11 cellular contexts compared by ENCODE assay signal in the genomic region with DNA sequence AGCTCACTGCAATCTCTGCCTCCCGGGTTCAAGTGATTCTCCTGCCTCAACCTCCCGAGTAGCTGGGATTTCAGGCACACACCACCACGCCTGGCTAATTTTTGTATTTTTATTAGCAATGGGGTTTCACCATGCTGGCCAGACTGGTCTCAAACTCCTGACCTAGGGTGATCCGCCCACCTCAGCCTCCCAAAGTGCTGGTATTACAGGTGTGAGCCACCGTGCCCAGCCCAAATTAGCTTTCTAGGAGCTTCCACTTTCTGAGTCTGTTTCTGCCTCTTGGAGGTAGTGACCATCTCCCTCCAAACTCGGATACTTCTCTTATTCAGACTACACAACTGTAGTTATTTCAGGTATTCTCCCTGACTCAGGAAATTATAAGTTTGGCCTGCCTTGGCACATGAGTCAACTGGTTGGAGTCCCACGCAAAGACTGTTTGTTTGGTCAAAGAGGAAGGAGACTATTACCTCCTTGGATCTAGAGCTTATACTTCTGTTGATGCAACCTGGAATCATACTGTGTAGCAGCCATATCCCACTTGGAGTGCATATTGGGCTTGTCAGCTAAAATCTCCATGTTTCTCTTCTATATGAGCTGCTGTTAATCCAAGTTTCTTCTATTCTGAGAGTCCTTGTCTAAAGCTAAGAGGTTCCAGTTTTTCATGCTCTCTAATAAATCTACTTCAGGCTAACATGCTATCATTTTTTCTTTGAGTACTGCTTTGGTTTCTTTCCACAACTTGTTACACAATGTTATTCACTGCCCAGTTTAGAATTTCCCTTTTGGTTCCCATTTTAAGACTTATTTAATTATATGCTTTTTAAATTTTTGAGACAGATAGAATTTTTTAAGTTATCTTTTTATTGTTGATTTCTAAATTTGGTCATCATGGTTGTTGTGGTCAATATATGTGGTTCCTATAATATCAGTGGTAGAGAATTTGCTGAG. TPM values are rescaled to one million over a fixed set of nuclear protein-coding genes. Genes with fewer than 3 reads are reported as not detected.
A peak's percentile ranks its signal among the peaks of the same experiment; 100 is the strongest.
DNase-seq lines count a peak whose midpoint lies in the region; ATAC-seq and TF ChIP-seq lines count a peak whose summit lies in the region.
"Had no signal": no experiment of that assay in that cellular context is flagged by ENCODE, and none has a peak within 500 bp of the region (broad histone marks: within the 10 kb centered on the region; RNA-seq: fewer than 3 reads in every experiment).

No MANE protein-coding gene starts in this region.

- ATAC-seq in foreskin keratinocyte (peak; percentile 6), GM18867 (IDR thresholded peaks at IDR 0.05; ENCODE audit: unreplicated experiment) (no peak), heart right ventricle (no peak)
- ATAC-seq: activated CD4-positive, CD25-positive, alpha-beta regulatory T cell treated with anti-CD3 and anti-CD28 coated beads, Interleukin-2, amount 50 U/mL, for 24 hours had no signal

- H3K4me1 Mint-ChIP-seq in activated CD4-positive, alpha-beta T cell treated with anti-CD3 and anti-CD28 coated beads, Interleukin-2, amount 10 ng/mL, durations not matched to agents 24 days and 14 days, result peaks cover 74% of the 10 kb centered on the region
- peaks cover 84% of the 10 kb centered on the region for H3K4me1 Mint-ChIP-seq in activated T-helper 1 cell treated with anti-CD3 and anti-CD28 coated beads, Interleukin-12 subunit alpha, Interleukin-12 subunit beta, Interleukin-2, Interleukin-4 antibody, amounts not matched to agents 30 ng/mL and 10 ng/mL and 1 ng/mL, durations not matched to agents 14 hours and 24 hours and 36 hours (ENCODE audit: low read depth)

- no peaks in the 10 kb centered on the region for H3K9me3 Mint-ChIP-seq in activated CD4-positive, alpha-beta T cell treated with anti-CD3 and anti-CD28 coated beads, Interleukin-2, amount 10 ng/mL, durations not matched to agents 24 days and 14 days
- H3K9me3 Mint-ChIP-seq in activated T-helper 1 cell treated with anti-CD3 and anti-CD28 coated beads, Interleukin-12 subunit alpha, Interleukin-12 subunit beta, Interleukin-2, Interleukin-4 antibody, amounts not matched to agents 30 ng/mL and 10 ng/mL and 1 ng/mL, durations not matched to agents 14 hours and 24 hours and 36 hours, result no peaks in the 10 kb centered on the region

- H3K36me3 Mint-ChIP-seq in activated CD4-positive, alpha-beta T cell treated with anti-CD3 and anti-CD28 coated beads, Interleukin-2, amount 10 ng/mL, durations not matched to agents 24 days and 14 days (ENCODE audit: low read depth), result peaks cover 92% of the 10 kb centered on the region
- H3K36me3 Mint-ChIP-seq in activated T-helper 1 cell treated with anti-CD3 and anti-CD28 coated beads, Interleukin-12 subunit alpha, Interleukin-12 subunit beta, Interleukin-2, Interleukin-4 antibody, amounts not matched to agents 30 ng/mL and 10 ng/mL and 1 ng/mL, durations not matched to agents 14 hours and 24 hours and 36 hours (ENCODE audit: low read depth), result peaks cover 64% of the 10 kb centered on the region

- H3K27me3 ChIP-seq in foreskin keratinocyte (no peaks in the 10 kb centered on the region), suprapubic skin (no peaks in the 10 kb centered on the region), heart right ventricle (peaks cover 0 to 12% (median 0%) of the 10 kb centered on the region in 7 donors)

- intact Hi-C loops in activated CD4-positive, alpha-beta T cell treated with anti-CD3 and anti-CD28 coated beads, Interleukin-2, amount 10 ng/mL, durations not matched to agents 24 days and 14 days (cut with micrococcal nuclease), result no loop called here
- intact Hi-C loops in activated T-helper 1 cell treated with anti-CD3 and anti-CD28 coated beads, Interleukin-12 subunit alpha, Interleukin-12 subunit beta, Interleukin-2, Interleukin-4 antibody, amounts not matched to agents 30 ng/mL and 10 ng/mL and 1 ng/mL, durations not matched to agents 14 hours and 24 hours and 36 hours (cut with micrococcal nuclease), result loop anchor here (10.0 kb wide), 1 partner anchor 414 kb away; no protein-coding TSS in a partner anchor
- intact Hi-C loops in heart right ventricle (cut with DNase I), result no loop called here

- TF ChIP-seq POLR2A in suprapubic skin (IDR thresholded peaks at IDR 0.05), result no peak

- H3K27ac ChIP-seq in foreskin keratinocyte (peak overlapping the region; percentile 53), suprapubic skin (peak overlapping the region; percentile 21), heart right ventricle (peak overlapping the region in 4 of 10 donors; percentile 14 to 100 (median 24))
- H3K27ac ChIP-seq: HL-60 had no signal

- H3K36me3 ChIP-seq in suprapubic skin (no peaks in the 10 kb centered on the region), heart right ventricle (peaks cover 0 to 50% (median 0%) of the 10 kb centered on the region in 9 donors)

- peak overlapping the region; percentile 73 for H3K4me3 Mint-ChIP-seq in activated CD4-positive, alpha-beta T cell treated with anti-CD3 and anti-CD28 coated beads, Interleukin-2, amount 10 ng/mL, durations not matched to agents 24 days and 14 days
- H3K4me3 Mint-ChIP-seq in activated T-helper 1 cell treated with anti-CD3 and anti-CD28 coated beads, Interleukin-12 subunit alpha, Interleukin-12 subunit beta, Interleukin-2, Interleukin-4 antibody, amounts not matched to agents 30 ng/mL and 10 ng/mL and 1 ng/mL, durations not matched to agents 14 hours and 24 hours and 36 hours, result peak overlapping the region; percentile 52

- WGBS in suprapubic skin, result 82% methylated on average over 7 of the region's 7 CpGs
- WGBS in heart right ventricle, 2 donors, result 86 to 88% methylated on average over 7 of the region's 7 CpGs

- TF ChIP-seq CTCF in foreskin keratinocyte (conservative IDR thresholded peaks at IDR 0.05), result no peak
- TF ChIP-seq CTCF in suprapubic skin (IDR thresholded peaks at IDR 0.05), result no peak
- TF ChIP-seq CTCF in heart right ventricle (IDR thresholded peaks at IDR 0.05), result no peak

- H3K27ac Mint-ChIP-seq in activated CD4-positive, alpha-beta T cell treated with anti-CD3 and anti-CD28 coated beads, Interleukin-2, amount 10 ng/mL, durations not matched to agents 24 days and 14 days, result peak overlapping the region; percentile 65
- H3K27ac Mint-ChIP-seq in activated T-helper 1 cell treated with anti-CD3 and anti-CD28 coated beads, Interleukin-12 subunit alpha, Interleukin-12 subunit beta, Interleukin-2, Interleukin-4 antibody, amounts not matched to agents 30 ng/mL and 10 ng/mL and 1 ng/mL, durations not matched to agents 14 hours and 24 hours and 36 hours, result peak overlapping the region; percentile 64

- no peak for TF ChIP-seq EP300 in suprapubic skin (IDR thresholded peaks at IDR 0.05)

- H3K4me3 ChIP-seq in suprapubic skin (no peak overlapping the region), heart right ventricle (no peak overlapping the region)

- H3K4me1 ChIP-seq in foreskin keratinocyte, result peaks cover 48% of the 10 kb centered on the region
- peaks cover 67% of the 10 kb centered on the region for H3K4me1 ChIP-seq in suprapubic skin
- peaks cover 0 to 98% (median 18%) of the 10 kb centered on the region in 9 donors for H3K4me1 ChIP-seq in heart right ventricle

- H3K9me3 ChIP-seq in suprapubic skin (no peaks in the 10 kb centered on the region), heart right ventricle (no peaks in the 10 kb centered on the region)

- no peaks in the 10 kb centered on the region for H3K27me3 Mint-ChIP-seq in activated CD4-positive, alpha-beta T cell treated with anti-CD3 and anti-CD28 coated beads, Interleukin-2, amount 10 ng/mL, durations not matched to agents 24 days and 14 days
- H3K27me3 Mint-ChIP-seq in activated T-helper 1 cell treated with anti-CD3 and anti-CD28 coated beads, Interleukin-12 subunit alpha, Interleukin-12 subunit beta, Interleukin-2, Interleukin-4 antibody, amounts not matched to agents 30 ng/mL and 10 ng/mL and 1 ng/mL, durations not matched to agents 14 hours and 24 hours and 36 hours (ENCODE audit: insufficient read depth), result no peaks in the 10 kb centered on the region

- no peak for DNase-seq in activated CD4-positive, alpha-beta T cell treated with anti-CD3 and anti-CD28 coated beads, Interleukin-2, amount 10 ng/mL, durations not matched to agents 24 days and 14 days
- no peak for DNase-seq in activated CD4-positive, alpha-beta T cell treated with anti-CD3 and anti-CD28 coated beads for 1 hour
- no peak for DNase-seq in activated T-helper 1 cell treated with anti-CD3 and anti-CD28 coated beads, Interleukin-12 subunit alpha, Interleukin-12 subunit beta, Interleukin-2, Interleukin-4 antibody, amounts not matched to agents 30 ng/mL and 10 ng/mL and 1 ng/mL, durations not matched to agents 14 hours and 24 hours and 36 hours (ENCODE audit: low spot score)
- peak; percentile 63 to 81 for DNase-seq in foreskin keratinocyte
- peak in 1 of 2 donors; percentile 37 for DNase-seq in suprapubic skin (ENCODE audit: low spot score in 2 of 2)
- DNase-seq in GM19238 (ENCODE audit: insufficient read length, low spot score), result no peak
- DNase-seq in heart right ventricle, result no peak
- DNase-seq: NCI-H748 treated with DMSO at 0.1 percent for 48 hours had no signal

RNA-seq across cellular contexts. Expression of a gene that starts 7.5 kb away (rescaled TPM):
- total RNA-seq in activated CD4-positive, alpha-beta T cell treated with anti-CD3 and anti-CD28 coated beads, Interleukin-2, amount 10 ng/mL, durations not matched to agents 24 days and 14 days, result 345 and 375 TPM in 2 replicates
- 288 and 320 TPM in 2 replicates for total RNA-seq in activated T-helper 1 cell treated with anti-CD3 and anti-CD28 coated beads, Interleukin-12 subunit alpha, Interleukin-12 subunit beta, Interleukin-2, Interleukin-4 antibody, amounts not matched to agents 30 ng/mL and 10 ng/mL and 1 ng/mL, durations not matched to agents 14 hours and 24 hours and 36 hours
- 78.4 and 83.6 TPM in 2 replicates for total RNA-seq in foreskin keratinocyte
- polyA plus RNA-seq in foreskin keratinocyte, result 50.4 and 57.1 TPM in 2 replicates
- 10 to 100 TPM; 27.2 to 32.8 (median 30.5) TPM for total RNA-seq in suprapubic skin
- total RNA-seq in heart right ventricle, result 10 to 100 TPM in 4 of 10 donors, 1 to 10 TPM in 6; 5.0 to 28.9 (median 9.7) TPM
- polyA plus RNA-seq in heart right ventricle, result 10 to 100 TPM; 10.0 to 10.2 TPM

RNA-seq across cellular contexts. Expression of a gene that starts 52.7 kb away (rescaled TPM):
- 143 and 149 TPM in 2 replicates for total RNA-seq in activated CD4-positive, alpha-beta T cell treated with anti-CD3 and anti-CD28 coated beads, Interleukin-2, amount 10 ng/mL, durations not matched to agents 24 days and 14 days
- 128 and 134 TPM in 2 replicates for total RNA-seq in activated T-helper 1 cell treated with anti-CD3 and anti-CD28 coated beads, Interleukin-12 subunit alpha, Interleukin-12 subunit beta, Interleukin-2, Interleukin-4 antibody, amounts not matched to agents 30 ng/mL and 10 ng/mL and 1 ng/mL, durations not matched to agents 14 hours and 24 hours and 36 hours
- total RNA-seq in foreskin keratinocyte, result 65.4 and 68.7 TPM in 2 replicates
- 88.8 and 91.5 TPM in 2 replicates for polyA plus RNA-seq in foreskin keratinocyte
- total RNA-seq in suprapubic skin, result 10 to 100 TPM; 23.0 to 32.2 (median 29.3) TPM
- 10 to 100 TPM; 33.5 to 46.3 (median 38.1) TPM for total RNA-seq in heart right ventricle
- polyA plus RNA-seq in heart right ventricle, result 10 to 100 TPM; 36.1 to 57.1 TPM

Comparison
In these comparisons a context has a peak if more than half of its experiments do, and no peak if none do; other contexts are left out.
1. DNase-seq: peak in foreskin keratinocyte (2 of 2); none in activated CD4-positive, alpha-beta T cell treated with anti-CD3 and anti-CD28 coated beads, Interleukin-2, amount 10 ng/mL, durations not matched to agents 24 days and 14 days (single experiment), activated CD4-positive, alpha-beta T cell treated with anti-CD3 and anti-CD28 coated beads for 1 hour (single experiment), activated T-helper 1 cell treated with anti-CD3 and anti-CD28 coated beads, Interleukin-12 subunit alpha, Interleukin-12 subunit beta, Interleukin-2, Interleukin-4 antibody, amounts not matched to agents 30 ng/mL and 10 ng/mL and 1 ng/mL, durations not matched to agents 14 hours and 24 hours and 36 hours (single experiment), GM19238 (single experiment) and heart right ventricle (0 of 2).